Comparison of ENCODE assay signal across 9 cellular contexts in the genomic region with DNA sequence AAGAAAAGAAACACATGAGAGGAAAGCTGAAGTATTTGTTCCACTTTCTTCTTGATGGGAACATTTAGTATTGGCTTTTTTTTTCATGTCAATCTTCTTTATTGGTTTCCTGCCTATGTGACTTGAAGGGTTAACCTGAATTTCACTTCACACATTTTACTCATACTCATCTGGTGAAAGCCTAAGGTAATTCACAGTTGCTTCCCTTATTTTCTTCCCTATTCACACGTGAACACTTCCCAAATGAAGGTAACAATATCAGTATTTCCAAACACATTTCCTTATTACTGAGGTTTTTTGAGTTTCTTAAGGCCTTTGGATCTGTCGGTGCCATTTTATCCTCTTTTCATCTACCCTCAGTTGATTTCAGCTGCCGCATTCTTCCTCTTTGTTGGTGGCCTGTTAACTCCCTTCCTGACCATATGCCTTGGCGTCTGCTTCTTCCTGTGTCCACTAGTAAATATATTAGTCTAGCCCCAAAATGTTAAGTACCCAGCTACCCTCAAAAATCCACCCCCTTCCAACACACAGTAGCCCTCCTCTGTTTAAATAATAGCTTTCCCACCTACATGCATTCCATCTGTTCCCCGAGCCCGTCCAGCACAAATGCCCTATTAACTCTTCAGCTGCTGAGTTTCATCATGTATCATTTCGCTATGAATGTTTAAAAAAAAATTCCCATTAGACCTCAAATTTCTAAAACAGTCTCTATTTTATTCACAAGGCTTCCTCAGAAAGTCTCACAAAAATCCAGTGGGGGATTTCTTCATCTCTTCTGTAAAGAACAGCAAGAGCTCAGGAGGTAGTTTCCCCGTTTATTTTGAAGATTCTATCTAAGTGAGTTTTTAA.
A peak's percentile ranks its signal among the peaks of the same experiment; 100 is the strongest.
DNase-seq lines count a peak whose midpoint lies in the region; FAIRE-seq and TF ChIP-seq lines count a peak whose summit lies in the region.
"Had no signal": no experiment of that assay in that cellular context is flagged by ENCODE, and none has a peak within 500 bp of the region (broad histone marks: within the 10 kb centered on the region; RNA-seq: fewer than 3 reads in every experiment).

No MANE protein-coding gene starts in this region.

- H3K9me3 ChIP-seq in ovary = no peaks in the 10 kb centered on the region

- peak; percentile 74 for FAIRE-seq in GM18507 (lab: Jason Lieb, UNC)

- CTCF ChIA-PET in GM10248 (lab: Yijun Ruan, JAX) = interaction anchor here (0.8 to 1.7 kb wide), 8 partner anchors 9 to 174 kb away, joined by 3 to 5 read pairs (median 3); no protein-coding TSS in a partner anchor

- peaks cover 24% of the 10 kb centered on the region for H3K36me3 Mint-ChIP-seq in T-helper 1 cell treated with Interleukin-12 subunit alpha and Interleukin-12 subunit beta and Interleukin-4 antibody, amounts not matched to agents 30 μg/mL and 1 μg/mL, for 36 hours (ENCODE audit: low read depth)

- H3K9me3 Mint-ChIP-seq in T-helper 1 cell treated with Interleukin-12 subunit alpha and Interleukin-12 subunit beta and Interleukin-4 antibody, amounts not matched to agents 30 μg/mL and 1 μg/mL, for 36 hours = no peaks in the 10 kb centered on the region

- H3K4me3 Mint-ChIP-seq in T-helper 1 cell treated with Interleukin-12 subunit alpha and Interleukin-12 subunit beta and Interleukin-4 antibody, amounts not matched to agents 30 μg/mL and 1 μg/mL, for 36 hours = peak overlapping the region; percentile 66

- no peak for TF ChIP-seq EP300 in ovary (IDR thresholded peaks at IDR 0.05)

- DNase-seq in GM18507 (ENCODE audit: extremely low spot score, insufficient read length, low read depth) (no peak), foreskin fibroblast (peak; percentile 23 to 56), GM10248 (ENCODE audit: extremely low spot score) (no peak), putamen (ENCODE audit: low spot score) (no peak), ovary (no peak)
- DNase-seq in stimulated activated CD4-positive, alpha-beta T cell treated with anti-CD3 and anti-CD28 coated beads, Interleukin-4, amount 100 ng/mL, for 24 hours = no peak
- DNase-seq: stimulated activated CD4-positive, alpha-beta T cell treated with anti-CD3 and anti-CD28 coated beads, Interleukin-1b, Interleukin-23, amount 100 ng/mL, for 48 hours had no signal

- H3K36me3 ChIP-seq in ovary = no peaks in the 10 kb centered on the region

- POLR2A ChIA-PET in GM10248 (lab: Yijun Ruan, JAX) = interaction anchor here (0.5 to 1.6 kb wide), 3 partner anchors 60 to 91 kb away, joined by 3 to 6 read pairs (median 5); no protein-coding TSS in a partner anchor

- H3K27ac ChIP-seq in skin epidermis = peak overlapping the region in 18 of 21 experiments; percentile 14 to 83 (median 64)
- peak overlapping the region in 1 of 2 donors; percentile 35 for H3K27ac ChIP-seq in ovary

- TF ChIP-seq CTCF in foreskin fibroblast (IDR thresholded peaks at IDR 0.05; ENCODE audit: low read depth, low read length) (no peak), GM10248 (IDR thresholded peaks at IDR 0.05; ENCODE audit: control extremely low read depth, extremely low read depth, low read depth, missing control alignments) (no peak), ovary (IDR thresholded peaks at IDR 0.05) (no peak)

- peaks cover 8% of the 10 kb centered on the region for H3K4me1 ChIP-seq in ovary (ENCODE audit: insufficient read depth)

- 9 to 14% (median 11%) methylated on average over 8 of the region's 8 CpGs for WGBS in ovary, 3 donors

- peak overlapping the region; percentile 91 for H3K27ac Mint-ChIP-seq in T-helper 1 cell treated with Interleukin-12 subunit alpha and Interleukin-12 subunit beta and Interleukin-4 antibody, amounts not matched to agents 30 μg/mL and 1 μg/mL, for 36 hours

- H3K27me3 Mint-ChIP-seq in T-helper 1 cell treated with Interleukin-12 subunit alpha and Interleukin-12 subunit beta and Interleukin-4 antibody, amounts not matched to agents 30 μg/mL and 1 μg/mL, for 36 hours (ENCODE audit: low read depth) = no peaks in the 10 kb centered on the region

- H3K27me3 ChIP-seq in ovary = no peaks in the 10 kb centered on the region

- H3K4me1 Mint-ChIP-seq in T-helper 1 cell treated with Interleukin-12 subunit alpha and Interleukin-12 subunit beta and Interleukin-4 antibody, amounts not matched to agents 30 μg/mL and 1 μg/mL, for 36 hours (ENCODE audit: low read depth) = peaks cover 46% of the 10 kb centered on the region

- intact Hi-C loops in ovary (cut with DNase I) = no loop called here

- H3K4me3 ChIP-seq in foreskin fibroblast (ENCODE audit: low read depth in 1 of 2, low read length in 2 of 2) (peak overlapping the region in 1 of 2 donors; percentile 17), skin epidermis (no peak overlapping the region), ovary (no peak overlapping the region)

- no peak for TF ChIP-seq POLR2A in ovary (IDR thresholded peaks at IDR 0.05)

Comparison
In these comparisons a context has a peak if more than half of its experiments do, and no peak if none do; other contexts are left out.
1. DNase-seq: peak in foreskin fibroblast (2 of 2); none in GM18507 (single experiment), GM10248 (single experiment), putamen (single experiment), ovary (0 of 5) and stimulated activated CD4-positive, alpha-beta T cell treated with anti-CD3 and anti-CD28 coated beads, Interleukin-4, amount 100 ng/mL, for 24 hours (single experiment).